In the genomic region with DNA sequence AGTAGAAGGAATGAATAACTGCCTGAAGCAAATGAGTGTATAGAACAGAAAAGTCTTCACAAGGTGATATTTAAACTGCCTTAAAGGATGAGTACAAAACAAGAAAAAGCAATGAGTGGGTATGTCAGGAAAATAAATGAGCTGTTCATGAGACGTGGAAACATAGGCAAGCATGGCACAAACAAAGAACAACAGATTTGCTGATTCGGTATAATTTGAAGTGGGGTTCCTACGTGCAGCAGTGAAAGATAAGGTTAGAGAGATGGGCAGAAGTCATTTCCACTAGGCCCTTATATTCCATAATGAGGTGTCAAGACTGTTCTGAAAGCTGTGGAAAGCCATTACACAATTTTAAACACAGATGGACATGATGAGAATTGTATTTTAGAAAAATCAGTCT, we compare ENCODE assay signal across 9 cellular contexts.
"Had no signal": no experiment of that assay in that cellular context is flagged by ENCODE, and none has a peak within 500 bp of the region (broad histone marks: within the 10 kb centered on the region; RNA-seq: fewer than 3 reads in every experiment).

No MANE protein-coding gene starts in this region.

- H3K4me2 ChIP-seq: KMS-11 had no signal

- FAIRE-seq: H54 had no signal

- DNase-seq: GM23248, GOT3, H9, HCEC 1CT, Karpas-422, KBM-7 had no signal

- H3K27ac ChIP-seq: GM23248, HL-60, KMS-11 had no signal

- H2AFZ ChIP-seq: GM23248 had no signal

- H3K4me3 ChIP-seq: GM23248 had no signal

- H3K9ac ChIP-seq: GM23248, KMS-11 had no signal
